ENCODE assay signal across 8 cellular contexts in genomic region chr15:82047493-82048446, GRCh38.
A peak's percentile ranks its signal among the peaks of the same experiment; 100 is the strongest.
DNase-seq lines count a peak whose midpoint lies in the region; ATAC-seq and TF ChIP-seq lines count a peak whose summit lies in the region.

No MANE protein-coding gene starts in this region.

- H3F3A ChIP-seq in MM.1S (ENCODE audit: insufficient read depth, low read length), result peaks cover 10% of the 10 kb centered on the region

- H3K27me3 ChIP-seq in MM.1S (replicated peaks; ENCODE audit: insufficient read depth, low read length) (peaks cover 10% of the 10 kb centered on the region), tibial artery (peaks cover 0 to under 1% of the 10 kb centered on the region in 2 donors)

- H3K9me2 ChIP-seq in MM.1S (replicated peaks; ENCODE audit: insufficient read depth, low read length), result no peaks in the 10 kb centered on the region

- H3K36me3 ChIP-seq in MM.1S (replicated peaks; ENCODE audit: insufficient read depth, low read length) (no peaks in the 10 kb centered on the region; the same call in 1 of the 2 replicates), tibial artery (peaks cover 0 to 6% (median 0%) of the 10 kb centered on the region in 3 donors)

- 0 out of 2 replicates have a peak, but pooled peaks cover 9% of the 10 kb centered on the region for H3K4me1 ChIP-seq in MM.1S (ENCODE audit: low read length)
- H3K4me1 ChIP-seq in tibial artery, result peaks cover 0 to 28% (median 19%) of the 10 kb centered on the region in 4 donors

- peak overlapping the region; percentile 99 for H3K4me2 ChIP-seq in MM.1S (ENCODE audit: low read depth, low read length)

- H3K79me2 ChIP-seq in MM.1S (ENCODE audit: low read length), result peaks cover 27% of the 10 kb centered on the region

- peak; percentile 72 for DNase-seq in NCI-H82 (lab: John Stamatoyannopoulos, UW)
- no peak for DNase-seq in NCI-H82 treated with DMSO at 0.1 percent for 48 hours (lab: John Stamatoyannopoulos, UW; ENCODE audit: unreplicated experiment)
- DNase-seq in MM.1S, result no peak
- peak; percentile 35 for DNase-seq in choroid plexus epithelial cell (ENCODE audit: low read depth)
- DNase-seq in medulla oblongata (ENCODE audit: extremely low spot score), result peak; percentile 65
- DNase-seq in tibial artery, result peak in 1 of 2 donors; percentile 36
- DNase-seq in NCI-H345 treated with DMSO at 0.1 percent for 48 hours (lab: John Stamatoyannopoulos, UW; ENCODE audit: unreplicated experiment), result no peak

- no peak for ATAC-seq in HG02642 (IDR thresholded peaks at IDR 0.05; ENCODE audit: poor library complexity, unreplicated experiment)

- H3K27ac ChIP-seq in MM.1S (ENCODE audit: low read length) (no peak overlapping the region), tibial artery (peak overlapping the region; percentile 50 to 86)

- peak overlapping the region; percentile 50 for H3K9ac ChIP-seq in MM.1S (ENCODE audit: low read length)

- no peaks in the 10 kb centered on the region for H4K20me1 ChIP-seq in MM.1S (ENCODE audit: insufficient read depth, low read length)

- intact Hi-C loops in tibial artery (cut with DNase I; ENCODE audit: low total_unique reads), result loop anchor here (10.0 kb wide), 1 partner anchor 1893 kb away; the partner anchor contains the start of gene FAH

- H3K4me3 ChIP-seq in MM.1S (ENCODE audit: low read length) (peak overlapping the region; percentile 84), choroid plexus epithelial cell (ENCODE audit: low read depth, low read length) (peak overlapping the region; percentile 75), tibial artery (peak overlapping the region; percentile 79 to 91)

- peak overlapping the region; percentile 98 for H2AFZ ChIP-seq in MM.1S (ENCODE audit: low read length)

- no peaks in the 10 kb centered on the region for H3K9me3 ChIP-seq in MM.1S (replicated peaks; ENCODE audit: insufficient read depth, low read length)
- H3K9me3 ChIP-seq in tibial artery, result no peaks in the 10 kb centered on the region

- TF ChIP-seq CTCF in MM.1S (IDR thresholded peaks at IDR 0.05; ENCODE audit: low read length) (no peak), choroid plexus epithelial cell (conservative IDR thresholded peaks at IDR 0.05; ENCODE audit: low read depth, low read length) (no peak), tibial artery (IDR thresholded peaks at IDR 0.05) (no peak)

Comparison
In these comparisons a context has a peak if more than half of its experiments do, and no peak if none do; other contexts are left out.
1. DNase-seq: peak in NCI-H82 (single experiment), choroid plexus epithelial cell (single experiment) and medulla oblongata (single experiment); none in NCI-H82 treated with DMSO at 0.1 percent for 48 hours (single experiment), MM.1S (single experiment) and NCI-H345 treated with DMSO at 0.1 percent for 48 hours (single experiment).
2. Peak in every context shown above with its lines, with median percentiles within 50 percentile points of each other: H3K4me3 ChIP-seq.